In genomic region chr5:168879929-168880328, GRCh38 we compare ENCODE assay signal across 8 cellular contexts.
A peak's percentile ranks its signal among the peaks of the same experiment; 100 is the strongest.
DNase-seq lines count a peak whose midpoint lies in the region; ATAC-seq and TF ChIP-seq lines count a peak whose summit lies in the region.

No MANE protein-coding gene starts in this region.

- no peak overlapping the region for H3K27ac Mint-ChIP-seq in activated CD8-positive, alpha-beta T cell treated with anti-CD3 and anti-CD28 coated beads for 36 hours

- H3K27me3 ChIP-seq in OCI-LY3 (ENCODE audit: low read depth, low read length) (peaks cover 85% of the 10 kb centered on the region), suprapubic skin (no peaks in the 10 kb centered on the region)

- TF ChIP-seq POLR2A in suprapubic skin (IDR thresholded peaks at IDR 0.05), result no peak

- CTCF ChIA-PET in activated CD8-positive, alpha-beta T cell treated with anti-CD3 and anti-CD28 coated beads for 36 hours (lab: Charles Lee), result interaction anchor here (1.0 kb wide), 1 partner anchor 19 kb away, joined by 4 read pairs; no protein-coding TSS in a partner anchor

- WGBS in suprapubic skin, result 52% methylated on average over 8 of the region's 8 CpGs

- POLR2A ChIA-PET in activated CD8-positive, alpha-beta T cell treated with anti-CD3 and anti-CD28 coated beads for 36 hours (lab: Charles Lee), result no interaction called here

- TF ChIP-seq CTCF in OCI-LY3 (IDR thresholded peaks at IDR 0.05; ENCODE audit: low read depth, low read length) (no peak), suprapubic skin (IDR thresholded peaks at IDR 0.05) (no peak)
- TF ChIP-seq CTCF in activated CD8-positive, alpha-beta T cell treated with anti-CD3 and anti-CD28 coated beads for 36 hours (IDR thresholded peaks at IDR 0.05), result no peak

- no peaks in the 10 kb centered on the region for H3K79me2 ChIP-seq in OCI-LY3 (ENCODE audit: low read length)

- DNase-seq in mucosa of gallbladder (ENCODE audit: low spot score) (peak; percentile 44), suprapubic skin (ENCODE audit: low spot score in 2 of 2) (no peak), DMS 273 treated with DMSO at 0.1 percent for 48 hours (lab: John Stamatoyannopoulos, UW) (no peak), NCI-H748 treated with DMSO at 0.1 percent for 48 hours (lab: John Stamatoyannopoulos, UW) (no peak)
- DNase-seq in activated CD8-positive, alpha-beta T cell treated with anti-CD3 and anti-CD28 coated beads for 36 hours, result no peak

- H4K20me1 ChIP-seq in OCI-LY3 (ENCODE audit: insufficient read depth, low read length), result peaks cover 50% of the 10 kb centered on the region

- H3K36me3 ChIP-seq in OCI-LY3 (replicated peaks; ENCODE audit: low read depth, low read length) (no peaks in the 10 kb centered on the region), suprapubic skin (no peaks in the 10 kb centered on the region)

- no peak for TF ChIP-seq EP300 in suprapubic skin (IDR thresholded peaks at IDR 0.05)

- no peak overlapping the region for H2AFZ ChIP-seq in OCI-LY3 (ENCODE audit: low read depth, low read length)

- intact Hi-C loops in activated CD8-positive, alpha-beta T cell treated with anti-CD3 and anti-CD28 coated beads for 36 hours (cut with micrococcal nuclease), result no loop called here

- H3K9me3 Mint-ChIP-seq in activated CD8-positive, alpha-beta T cell treated with anti-CD3 and anti-CD28 coated beads for 36 hours, result no peaks in the 10 kb centered on the region

- H3K9me3 ChIP-seq in OCI-LY3 (ENCODE audit: insufficient read depth, low read length) (no peaks in the 10 kb centered on the region), suprapubic skin (no peaks in the 10 kb centered on the region)

- H3K27me3 Mint-ChIP-seq in activated CD8-positive, alpha-beta T cell treated with anti-CD3 and anti-CD28 coated beads for 36 hours, result peaks cover 15% of the 10 kb centered on the region

- H3K27ac ChIP-seq in OCI-LY3 (ENCODE audit: low read length) (no peak overlapping the region), suprapubic skin (no peak overlapping the region)

- peak; percentile 96 for ATAC-seq in GM18517 (IDR thresholded peaks at IDR 0.05; ENCODE audit: unreplicated experiment)
- ATAC-seq in HG02588 (IDR thresholded peaks at IDR 0.05; ENCODE audit: unreplicated experiment), result peak; percentile 82
- no peak for ATAC-seq in activated CD8-positive, alpha-beta T cell treated with anti-CD3 and anti-CD28 coated beads for 36 hours

- no peak overlapping the region for H3K9ac ChIP-seq in OCI-LY3 (ENCODE audit: low read length)

- H3K4me2 ChIP-seq in OCI-LY3 (ENCODE audit: low read length), result peak overlapping the region; percentile 36

- H3K4me3 ChIP-seq in OCI-LY3 (ENCODE audit: low read length) (no peak overlapping the region), suprapubic skin (no peak overlapping the region)

- H3K4me1 ChIP-seq in OCI-LY3 (ENCODE audit: low read length) (peaks cover 12% of the 10 kb centered on the region), suprapubic skin (peaks cover 2% of the 10 kb centered on the region)

- no peaks in the 10 kb centered on the region for H3K4me1 Mint-ChIP-seq in activated CD8-positive, alpha-beta T cell treated with anti-CD3 and anti-CD28 coated beads for 36 hours (ENCODE audit: low read depth)

- H3K36me3 Mint-ChIP-seq in activated CD8-positive, alpha-beta T cell treated with anti-CD3 and anti-CD28 coated beads for 36 hours (ENCODE audit: low read depth), result no peaks in the 10 kb centered on the region

- H3K4me3 Mint-ChIP-seq in activated CD8-positive, alpha-beta T cell treated with anti-CD3 and anti-CD28 coated beads for 36 hours, result no peak overlapping the region
